ENCODE assay signal across 30 cellular contexts in genomic region chr3:190000187-190000860, GRCh38.
A peak's percentile ranks its signal among the peaks of the same experiment; 100 is the strongest.
DNase-seq lines count a peak whose midpoint lies in the region; ATAC-seq, FAIRE-seq and TF ChIP-seq lines count a peak whose summit lies in the region.
"Had no signal": no experiment of that assay in that cellular context is flagged by ENCODE, and none has a peak within 500 bp of the region (broad histone marks: within the 10 kb centered on the region; RNA-seq: fewer than 3 reads in every experiment).

No MANE protein-coding gene starts in this region.

- H3K4me3 Mint-ChIP-seq in astrocyte (ENCODE audit: unreplicated experiment), result no peak overlapping the region
- H3K4me3 Mint-ChIP-seq in type B pancreatic cell, result peak overlapping the region; percentile 1
- H3K4me3 Mint-ChIP-seq: CD4-positive, alpha-beta memory T cell; stimulated activated naive CD8-positive, alpha-beta T cell treated with anti-CD3 and anti-CD28 coated beads, Interleukin-15, Interleukin-2, amounts not matched to agents 100 ng/mL and 50 ng/mL, for 24 hours; T-helper 1 cell treated with Interleukin-12 subunit alpha and Interleukin-12 subunit beta and Interleukin-4 antibody, amounts not matched to agents 30 μg/mL and 1 μg/mL, for 36 hours had no signal

- no peak for DNase-seq in cardiac muscle cell (ENCODE audit: low read depth in 1 of 2, low spot score in 1 of 2)
- no peak for DNase-seq in Right ventricle myocardium inferior (ENCODE audit: missing footprints)
- no peak for DNase-seq in astrocyte (ENCODE audit: low read depth)
- no peak for DNase-seq in type B pancreatic cell (ENCODE audit: extremely low spot score, unreplicated experiment)
- DNase-seq in upper lobe of right lung, result no peak
- DNase-seq: activated CD4-positive, alpha-beta T cell treated with anti-CD3 and anti-CD28 coated beads for 1 hour; activated effector memory CD4-positive, alpha-beta T cell treated with anti-CD3 and anti-CD28 coated beads, Interleukin-2, amount 50 U/mL, for 16 hours; activated T-cell treated with anti-CD3 and anti-CD28 coated beads for 4 hours; AML-193; CD4-positive, alpha-beta memory T cell; cerebellar nuclear complex; H7; KG1; kidney; lower lobe of right lung; NCI-H1417 treated with DMSO at 0.1 percent for 48 hours; NCI-H2081 treated with DMSO at 0.1 percent for 48 hours; NCI-H345; RPMI8226; SK-N-SH had no signal

- H3K4me1 ChIP-seq in cardiac muscle cell (ENCODE audit: low read depth), result peaks cover 34% of the 10 kb centered on the region
- peaks cover 14% of the 10 kb centered on the region for H3K4me1 ChIP-seq in astrocyte (ENCODE audit: insufficient read depth, low read length)
- H3K4me1 ChIP-seq in mesodermal cell (ENCODE audit: control insufficient read depth, insufficient read depth, low read length, poor library complexity, severe bottlenecking), result peaks cover 40% of the 10 kb centered on the region
- no peaks in the 10 kb centered on the region for H3K4me1 ChIP-seq in upper lobe of right lung
- H3K4me1 ChIP-seq: lower lobe of right lung, vagina had no signal

- no peak for FAIRE-seq in astrocyte (lab: Jason Lieb, UNC)
- FAIRE-seq: kidney had no signal

- no peaks in the 10 kb centered on the region for H3K79me2 ChIP-seq in astrocyte (ENCODE audit: insufficient read depth, low read length)

- H3K27ac Mint-ChIP-seq in astrocyte (ENCODE audit: unreplicated experiment), result peak overlapping the region; percentile 15
- no peak overlapping the region for H3K27ac Mint-ChIP-seq in type B pancreatic cell
- H3K27ac Mint-ChIP-seq: CD4-positive, alpha-beta memory T cell; progenitor cell of endocrine pancreas; stimulated activated naive CD8-positive, alpha-beta T cell treated with anti-CD3 and anti-CD28 coated beads, Interleukin-15, Interleukin-2, amounts not matched to agents 100 ng/mL and 50 ng/mL, for 24 hours; T-helper 1 cell treated with Interleukin-12 subunit alpha and Interleukin-12 subunit beta and Interleukin-4 antibody, amounts not matched to agents 30 μg/mL and 1 μg/mL, for 36 hours had no signal

- H3K36me3 ChIP-seq in cardiac muscle cell, result no peaks in the 10 kb centered on the region
- H3K36me3 ChIP-seq in astrocyte (ENCODE audit: insufficient read depth, low read length), result no peaks in the 10 kb centered on the region
- H3K36me3 ChIP-seq in mesodermal cell (ENCODE audit: control insufficient read depth, insufficient read depth, low read length), result no peaks in the 10 kb centered on the region
- H3K36me3 ChIP-seq in upper lobe of right lung, result no peaks in the 10 kb centered on the region
- H3K36me3 ChIP-seq: lower lobe of right lung, thoracic aorta, vagina had no signal

- peak overlapping the region; percentile 17 for H3K27ac ChIP-seq in cardiac muscle cell
- H3K27ac ChIP-seq in astrocyte (ENCODE audit: low read depth, low read length), result no peak overlapping the region
- H3K27ac ChIP-seq in mesodermal cell (ENCODE audit: low read depth, low read length, severe bottlenecking), result peak overlapping the region; percentile 51
- no peak overlapping the region for H3K27ac ChIP-seq in upper lobe of right lung
- H3K27ac ChIP-seq: 22Rv1, lower lobe of right lung, thoracic aorta, vagina had no signal

- 72 to 85% methylated on average over 2 of the region's 4 CpGs for whole genome bisulfite sequencing in mesodermal cell (ENCODE audit: insufficient coverage in 2 of 2), 2 experiments

- no peaks in the 10 kb centered on the region for H3K27me3 ChIP-seq in cardiac muscle cell
- no peaks in the 10 kb centered on the region for H3K27me3 ChIP-seq in astrocyte (ENCODE audit: insufficient read depth, low read length)
- H3K27me3 ChIP-seq in upper lobe of right lung, result no peaks in the 10 kb centered on the region
- H3K27me3 ChIP-seq: vagina had no signal

- H3K4me2 ChIP-seq in astrocyte (ENCODE audit: low read length), result no peak overlapping the region
- H3K4me2 ChIP-seq: SK-N-SH had no signal

- no peak overlapping the region for H3K9ac ChIP-seq in astrocyte (ENCODE audit: low read length)
- H3K9ac ChIP-seq: SK-N-SH had no signal

- H3K9me3 Mint-ChIP-seq in astrocyte (ENCODE audit: unreplicated experiment) (no peaks in the 10 kb centered on the region), type B pancreatic cell (no peaks in the 10 kb centered on the region)
- H3K9me3 Mint-ChIP-seq: stimulated activated naive CD8-positive, alpha-beta T cell treated with anti-CD3 and anti-CD28 coated beads, Interleukin-15, Interleukin-2, amounts not matched to agents 100 ng/mL and 50 ng/mL, for 24 hours; T-helper 1 cell treated with Interleukin-12 subunit alpha and Interleukin-12 subunit beta and Interleukin-4 antibody, amounts not matched to agents 30 μg/mL and 1 μg/mL, for 36 hours had no signal

- intact Hi-C loops in Right ventricle myocardium inferior (cut with DNase I) (no loop called here), upper lobe of right lung (cut with DNase I) (no loop called here)

- peaks cover 37% of the 10 kb centered on the region for H3K4me1 Mint-ChIP-seq in astrocyte (ENCODE audit: low read depth, unreplicated experiment)
- H3K4me1 Mint-ChIP-seq in type B pancreatic cell (ENCODE audit: unreplicated experiment), result peaks cover 21% of the 10 kb centered on the region
- H3K4me1 Mint-ChIP-seq: CD4-positive, alpha-beta memory T cell had no signal

- H2AFZ ChIP-seq in astrocyte (ENCODE audit: low read depth, low read length), result no peak overlapping the region

- H3K9me3 ChIP-seq in cardiac muscle cell (ENCODE audit: low read depth) (no peaks in the 10 kb centered on the region), astrocyte (ENCODE audit: insufficient read depth, low read depth, low read length) (no peaks in the 10 kb centered on the region), mesodermal cell (ENCODE audit: control insufficient read depth, low read length) (no peaks in the 10 kb centered on the region), upper lobe of right lung (no peaks in the 10 kb centered on the region)
- H3K9me3 ChIP-seq: lower lobe of right lung, SK-N-SH, thoracic aorta, vagina had no signal

- no peaks in the 10 kb centered on the region for H3K36me3 Mint-ChIP-seq in astrocyte (ENCODE audit: low read depth, unreplicated experiment)
- no peaks in the 10 kb centered on the region for H3K36me3 Mint-ChIP-seq in type B pancreatic cell
- H3K36me3 Mint-ChIP-seq: CD4-positive, alpha-beta memory T cell had no signal

- no peak for ATAC-seq in Right ventricle myocardium inferior
- no peak for ATAC-seq in HG03442 (IDR thresholded peaks at IDR 0.05; ENCODE audit: unreplicated experiment)
- ATAC-seq in GM21528 (IDR thresholded peaks at IDR 0.05; ENCODE audit: low FRiP score, unreplicated experiment), result no peak
- no peak for ATAC-seq in upper lobe of right lung
- ATAC-seq: sciatic nerve had no signal

- H3K27me3 Mint-ChIP-seq in astrocyte (ENCODE audit: low read depth, unreplicated experiment) (no peaks in the 10 kb centered on the region), type B pancreatic cell (no peaks in the 10 kb centered on the region)

- H4K20me1 ChIP-seq in astrocyte (ENCODE audit: insufficient read depth, low read length), result no peaks in the 10 kb centered on the region

- H3K4me3 ChIP-seq in cardiac muscle cell (no peak overlapping the region), astrocyte (ENCODE audit: insufficient read depth, low read depth, low read length) (no peak overlapping the region), mesodermal cell (ENCODE audit: extremely low read depth, insufficient read depth, low read length, poor library complexity, severe bottlenecking) (no peak overlapping the region), upper lobe of right lung (no peak overlapping the region)
- H3K4me3 ChIP-seq: lower lobe of right lung, thoracic aorta, vagina had no signal

- no peak for TF ChIP-seq CTCF in cardiac muscle cell (IDR thresholded peaks at IDR 0.05; ENCODE audit: low read depth, low read length)
- no peak for TF ChIP-seq CTCF in astrocyte (IDR thresholded peaks at IDR 0.05; ENCODE audit: insufficient read depth, low read depth, low read length)
- no peak for TF ChIP-seq CTCF in type B pancreatic cell (conservative IDR thresholded peaks at IDR 0.05)
- TF ChIP-seq CTCF in upper lobe of right lung (IDR thresholded peaks at IDR 0.05), result no peak

Comparison
In these comparisons a context has a peak if more than half of its experiments do, and no peak if none do; other contexts are left out.
1. H3K27ac ChIP-seq: peak in cardiac muscle cell (single experiment) and mesodermal cell (single experiment); none in astrocyte (single experiment) and upper lobe of right lung (single experiment).